ENCODE assay signal across 24 cellular contexts in the genomic region with DNA sequence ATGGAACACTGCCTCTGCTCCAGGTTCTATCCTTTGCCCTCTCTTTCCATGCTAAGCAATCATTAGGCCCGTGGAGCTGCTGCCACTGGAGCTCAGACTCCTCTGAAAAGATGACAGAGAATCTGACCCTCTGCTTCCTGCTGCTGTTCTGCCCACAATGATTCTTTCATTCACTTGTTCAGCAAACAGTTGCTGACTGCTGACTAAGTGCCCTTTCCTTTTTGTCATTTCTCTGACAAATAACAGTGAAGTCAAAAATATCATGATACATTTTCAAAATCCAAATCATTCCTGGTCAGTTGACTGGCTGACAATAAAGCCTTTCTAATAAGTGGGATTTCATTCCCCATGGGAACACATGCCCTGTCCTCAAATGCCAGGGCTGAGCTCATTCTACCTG.
DNase-seq lines count a peak whose midpoint lies in the region; ATAC-seq lines count a peak whose summit lies in the region.
"Had no signal": no experiment of that assay in that cellular context is flagged by ENCODE, and none has a peak within 500 bp of the region (broad histone marks: within the 10 kb centered on the region; RNA-seq: fewer than 3 reads in every experiment).

No MANE protein-coding gene starts in this region.

- no peak overlapping the region for H3K27ac Mint-ChIP-seq in activated CD8-positive, alpha-beta memory T cell treated with anti-CD3 and anti-CD28 coated beads, Interleukin-2, amount 10 ng/mL, durations not matched to agents 7 days and 5 days
- H3K27ac Mint-ChIP-seq in stimulated activated memory B cell treated with anti-CD40 and anti-IgM and Interleukin-4, amounts not matched to agents 10 μg/mL and 1 μg/mL and 100 μg/mL, for 72 hours = no peak overlapping the region

- H3K27me3 Mint-ChIP-seq in activated CD8-positive, alpha-beta memory T cell treated with anti-CD3 and anti-CD28 coated beads, Interleukin-2, amount 10 ng/mL, durations not matched to agents 7 days and 5 days = no peaks in the 10 kb centered on the region
- no peaks in the 10 kb centered on the region for H3K27me3 Mint-ChIP-seq in stimulated activated memory B cell treated with anti-CD40 and anti-IgM and Interleukin-4, amounts not matched to agents 10 μg/mL and 1 μg/mL and 100 μg/mL, for 72 hours
- H3K27me3 Mint-ChIP-seq: CD4-positive, CD25-positive, alpha-beta regulatory T cell had no signal

- peak overlapping the region; percentile 60 for H3K27ac ChIP-seq in substantia nigra (ENCODE audit: low read depth, low read length, poor library complexity, severe bottlenecking)
- H3K27ac ChIP-seq: A549, ovary, skin epidermis, thoracic aorta, uterus had no signal

- ATAC-seq in activated CD8-positive, alpha-beta memory T cell treated with anti-CD3 and anti-CD28 coated beads, Interleukin-2, amount 10 ng/mL, durations not matched to agents 7 days and 5 days = peak; percentile 33
- ATAC-seq in stimulated activated memory B cell treated with anti-CD40 and anti-IgM and Interleukin-4, amounts not matched to agents 10 μg/mL and 1 μg/mL and 100 μg/mL, for 72 hours = no peak
- ATAC-seq: A549 had no signal

- H3K4me1 Mint-ChIP-seq in activated CD8-positive, alpha-beta memory T cell treated with anti-CD3 and anti-CD28 coated beads, Interleukin-2, amount 10 ng/mL, durations not matched to agents 7 days and 5 days = peaks cover 22% of the 10 kb centered on the region
- H3K4me1 Mint-ChIP-seq in stimulated activated memory B cell treated with anti-CD40 and anti-IgM and Interleukin-4, amounts not matched to agents 10 μg/mL and 1 μg/mL and 100 μg/mL, for 72 hours = peaks cover 28% of the 10 kb centered on the region

- CTCF ChIA-PET in activated CD8-positive, alpha-beta memory T cell treated with anti-CD3 and anti-CD28 coated beads, Interleukin-2, amount 10 ng/mL, durations not matched to agents 7 days and 5 days (lab: Charles Lee) = no interaction called here

- DNase-seq in activated CD8-positive, alpha-beta memory T cell treated with anti-CD3 and anti-CD28 coated beads, Interleukin-2, amount 10 ng/mL, durations not matched to agents 7 days and 5 days = no peak
- no peak for DNase-seq in activated CD8-positive, alpha-beta memory T cell treated with anti-CD3 and anti-CD28 coated beads, Interleukin-2, amount 50 U/mL, for 4 hours
- peak; percentile 54 for DNase-seq in NCI-H69 (lab: John Stamatoyannopoulos, UW)
- DNase-seq in dermis blood vessel endothelial cell = peak; percentile 9
- no peak for DNase-seq in substantia nigra (lab: John Stamatoyannopoulos, UW)
- DNase-seq in NCI-H1092 treated with DMSO at 0.1 percent for 48 hours (lab: John Stamatoyannopoulos, UW) = no peak
- DNase-seq in SIG-M5 (lab: John Stamatoyannopoulos, UW) = no peak
- DNase-seq: activated CD4-positive, alpha-beta T cell treated with anti-CD3 and anti-CD28 coated beads, Interleukin-2, amount 50 U/mL, for 48 hours; activated gamma-delta T cell; CD4-positive, CD25-positive, alpha-beta regulatory T cell; DND-41; hippocampal formation; NCI-H1105 treated with DMSO at 0.1 percent for 48 hours; NCI-H187 treated with DMSO at 0.1 percent for 48 hours; NCI-H526; NK-92 treated with Interleukin-12 subunit alpha and Interleukin-12 subunit beta, amount 100 ng/mL, for 24 hours; ovary; stimulated activated naive CD4-positive, alpha-beta T cell treated with Interleukin-2 at 50 U/mL for 16 hours; uterus had no signal

- peaks cover 11% of the 10 kb centered on the region for H3K36me3 Mint-ChIP-seq in activated CD8-positive, alpha-beta memory T cell treated with anti-CD3 and anti-CD28 coated beads, Interleukin-2, amount 10 ng/mL, durations not matched to agents 7 days and 5 days
- H3K36me3 Mint-ChIP-seq in stimulated activated memory B cell treated with anti-CD40 and anti-IgM and Interleukin-4, amounts not matched to agents 10 μg/mL and 1 μg/mL and 100 μg/mL, for 72 hours = peaks cover 38% of the 10 kb centered on the region

- H3K4me3 Mint-ChIP-seq in activated CD8-positive, alpha-beta memory T cell treated with anti-CD3 and anti-CD28 coated beads, Interleukin-2, amount 10 ng/mL, durations not matched to agents 7 days and 5 days = no peak overlapping the region
- no peak overlapping the region for H3K4me3 Mint-ChIP-seq in stimulated activated memory B cell treated with anti-CD40 and anti-IgM and Interleukin-4, amounts not matched to agents 10 μg/mL and 1 μg/mL and 100 μg/mL, for 72 hours
- H3K4me3 Mint-ChIP-seq: nephron had no signal

- H3K9me3 Mint-ChIP-seq in activated CD8-positive, alpha-beta memory T cell treated with anti-CD3 and anti-CD28 coated beads, Interleukin-2, amount 10 ng/mL, durations not matched to agents 7 days and 5 days (ENCODE audit: low read depth) = peaks cover 6% of the 10 kb centered on the region
- peaks cover 11% of the 10 kb centered on the region for H3K9me3 Mint-ChIP-seq in stimulated activated memory B cell treated with anti-CD40 and anti-IgM and Interleukin-4, amounts not matched to agents 10 μg/mL and 1 μg/mL and 100 μg/mL, for 72 hours
- H3K9me3 Mint-ChIP-seq: nephron had no signal

Comparison
In these comparisons a context has a peak if more than half of its experiments do, and no peak if none do; other contexts are left out.
1. DNase-seq: peak in NCI-H69 (single experiment) and dermis blood vessel endothelial cell (single experiment); none in activated CD8-positive, alpha-beta memory T cell treated with anti-CD3 and anti-CD28 coated beads, Interleukin-2, amount 10 ng/mL, durations not matched to agents 7 days and 5 days (single experiment), activated CD8-positive, alpha-beta memory T cell treated with anti-CD3 and anti-CD28 coated beads, Interleukin-2, amount 50 U/mL, for 4 hours (single experiment), substantia nigra (0 of 49), NCI-H1092 treated with DMSO at 0.1 percent for 48 hours (single experiment) and SIG-M5 (single experiment).